10 cellular contexts compared by ENCODE assay signal in the genomic region with DNA sequence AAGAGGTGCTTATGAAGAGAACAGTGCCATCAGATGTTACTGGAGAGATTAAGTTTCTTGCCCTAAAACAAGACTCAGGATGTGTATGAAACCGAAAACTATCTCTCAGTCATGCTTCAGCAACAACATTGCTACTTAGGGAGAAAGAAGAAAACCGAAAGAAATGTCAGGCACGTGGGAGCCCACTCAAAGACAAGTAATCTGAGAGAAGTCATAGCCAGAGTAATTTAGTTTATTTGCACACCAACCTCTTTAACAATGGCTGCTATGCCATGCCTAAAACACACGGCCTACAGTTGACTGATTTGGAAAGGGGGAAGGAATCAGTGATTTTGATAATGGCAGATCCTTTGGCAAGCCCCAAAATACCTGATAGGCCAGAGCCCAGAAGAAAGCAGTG.
DNase-seq lines count a peak whose midpoint lies in the region; ATAC-seq, FAIRE-seq and TF ChIP-seq lines count a peak whose summit lies in the region.
"Had no signal": no experiment of that assay in that cellular context is flagged by ENCODE, and none has a peak within 500 bp of the region (broad histone marks: within the 10 kb centered on the region; RNA-seq: fewer than 3 reads in every experiment).

No MANE protein-coding gene starts in this region.

- H3K4me3 ChIP-seq in small intestine (ENCODE audit: low read depth in 1 of 2, low read length in 2 of 2) = no peak overlapping the region

- H3K4me1 Mint-ChIP-seq in activated B cell treated with CpG ODN at 0.5 μM for 24 hours = peaks cover 53% of the 10 kb centered on the region

- peak; percentile 24 for DNase-seq in GM20000 (ENCODE audit: low spot score)
- DNase-seq in activated B cell treated with CpG ODN at 0.5 μM for 24 hours = no peak
- no peak for DNase-seq in globus pallidus (ENCODE audit: low spot score)
- no peak for DNase-seq in small intestine
- no peak for DNase-seq in GM03348 (ENCODE audit: low spot score)
- DNase-seq in posterior cingulate gyrus = no peak
- DNase-seq: activated CD8-positive, alpha-beta memory T cell treated with anti-CD3 and anti-CD28 coated beads, Interleukin-2, amount 10 ng/mL, durations not matched to agents 7 days and 5 days had no signal

- intact Hi-C loops in activated B cell treated with CpG ODN at 0.5 μM for 24 hours (cut with micrococcal nuclease) = loop anchor here (1.0 to 5.0 kb wide), 4 partner anchors 8 to 709 kb away; a partner anchor contains a TSS
- intact Hi-C loops in posterior cingulate gyrus (cut with DNase I) = loop anchor here (5.0 kb wide), 1 partner anchor 39 kb away; no protein-coding TSS in a partner anchor

- ATAC-seq in GM18505 (IDR thresholded peaks at IDR 0.05; ENCODE audit: unreplicated experiment) = peak; percentile 89
- peak; percentile 71 for ATAC-seq in HG03064 (IDR thresholded peaks at IDR 0.05; ENCODE audit: low read depth, unreplicated experiment)
- peak; percentile 67 for ATAC-seq in activated B cell treated with CpG ODN at 0.5 μM for 24 hours (ENCODE audit: low read depth)
- ATAC-seq: activated CD8-positive, alpha-beta memory T cell treated with anti-CD3 and anti-CD28 coated beads, Interleukin-2, amount 10 ng/mL, durations not matched to agents 7 days and 5 days had no signal

- H3K4me1 ChIP-seq in small intestine (ENCODE audit: control insufficient read depth in 2 of 2, insufficient read depth in 1 of 2, low read depth in 1 of 2, low read length in 1 of 2) = peaks cover 0 to 4% of the 10 kb centered on the region in 2 donors

- peak overlapping the region in 1 of 2 donors; percentile 58 for H3K27ac ChIP-seq in small intestine (ENCODE audit: low read depth in 1 of 2, low read length in 1 of 2)
- H3K27ac ChIP-seq: RWPE1 had no signal

- H3K4me3 Mint-ChIP-seq in activated B cell treated with CpG ODN at 0.5 μM for 24 hours = no peak overlapping the region
- H3K4me3 Mint-ChIP-seq: activated CD8-positive, alpha-beta memory T cell treated with anti-CD3 and anti-CD28 coated beads, Interleukin-2, amount 10 ng/mL, durations not matched to agents 7 days and 5 days had no signal

- H3K27me3 Mint-ChIP-seq in activated B cell treated with CpG ODN at 0.5 μM for 24 hours = no peaks in the 10 kb centered on the region

- no peaks in the 10 kb centered on the region for H3K36me3 ChIP-seq in small intestine (ENCODE audit: control insufficient read depth in 2 of 2, insufficient read depth in 2 of 2, low read length in 2 of 2)

- H3K27me3 ChIP-seq in small intestine (ENCODE audit: control insufficient read depth in 2 of 2, insufficient read depth in 2 of 2, low read length in 2 of 2) = no peaks in the 10 kb centered on the region

- TF ChIP-seq POLR2A in GM18505 (IDR thresholded peaks at IDR 0.05; ENCODE audit: borderline replicate concordance, extremely low read depth, insufficient read depth, insufficient read length) = no peak

- no peaks in the 10 kb centered on the region for H3K9me3 Mint-ChIP-seq in activated B cell treated with CpG ODN at 0.5 μM for 24 hours

- H3K9me3 ChIP-seq in small intestine (ENCODE audit: control insufficient read depth, low read depth) = no peaks in the 10 kb centered on the region

- 84 to 92% (median 90%) methylated on average over 4 of the region's 4 CpGs for WGBS in small intestine, 3 donors

- H3K36me3 Mint-ChIP-seq in activated B cell treated with CpG ODN at 0.5 μM for 24 hours (ENCODE audit: low read depth) = no peaks in the 10 kb centered on the region
- H3K36me3 Mint-ChIP-seq: activated CD8-positive, alpha-beta memory T cell treated with anti-CD3 and anti-CD28 coated beads, Interleukin-2, amount 10 ng/mL, durations not matched to agents 7 days and 5 days had no signal

- POLR2A ChIA-PET in activated B cell treated with CpG ODN at 0.5 μM for 24 hours (lab: Charles Lee) = interaction anchor here (0.7 to 7.0 kb wide), 5 partner anchors 7 to 243 kb away, joined by 3 to 47 read pairs (median 5); no protein-coding TSS in a partner anchor

- TF ChIP-seq CTCF in GM20000 (IDR thresholded peaks at IDR 0.05; ENCODE audit: extremely low read depth, missing control alignments) = no peak
- no peak for TF ChIP-seq CTCF in activated B cell treated with CpG ODN at 0.5 μM for 24 hours (IDR thresholded peaks at IDR 0.05)

- FAIRE-seq in small intestine (lab: Jason Lieb, UNC) = no peak

- H3K27ac Mint-ChIP-seq in activated B cell treated with CpG ODN at 0.5 μM for 24 hours = no peak overlapping the region
- H3K27ac Mint-ChIP-seq: activated CD8-positive, alpha-beta memory T cell treated with anti-CD3 and anti-CD28 coated beads, Interleukin-2, amount 10 ng/mL, durations not matched to agents 7 days and 5 days had no signal

- CTCF ChIA-PET in activated B cell treated with CpG ODN at 0.5 μM for 24 hours (lab: Charles Lee) = interaction anchor here (1.0 to 1.8 kb wide), 2 partner anchors 37 to 38 kb away, joined by 3 to 6 read pairs; no protein-coding TSS in a partner anchor
